8 cellular contexts compared by ENCODE assay signal in the genomic region with DNA sequence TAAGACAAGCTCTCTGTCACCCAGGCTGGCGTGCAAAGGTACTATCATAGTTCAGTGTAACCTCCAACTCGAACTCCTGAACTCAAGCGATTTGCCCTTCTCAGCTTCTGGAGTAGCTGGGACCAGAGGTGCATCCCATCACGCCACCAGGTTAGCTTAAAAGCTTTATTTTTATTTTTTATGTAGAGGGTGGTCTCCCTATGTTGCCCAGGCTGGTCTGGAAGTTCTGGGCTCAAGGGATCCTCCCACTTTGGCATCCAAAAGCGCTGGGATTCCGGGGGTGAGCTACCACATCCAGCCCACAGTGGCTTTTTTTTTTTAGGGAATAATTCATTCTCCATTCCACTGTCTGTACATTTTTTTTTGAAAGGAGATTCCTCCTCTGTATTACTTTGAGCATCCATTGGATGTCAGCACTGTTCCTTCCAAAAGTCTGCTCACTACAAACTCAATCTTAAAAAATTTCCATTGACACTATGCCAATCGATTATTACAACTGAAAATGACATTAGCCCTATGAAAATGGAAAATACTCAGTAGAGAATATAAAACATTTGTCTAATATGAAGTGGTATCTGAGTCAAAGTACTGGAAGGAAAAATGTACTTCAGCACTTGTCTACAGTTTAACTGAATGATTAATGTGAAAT. TPM values are rescaled to one million over a fixed set of nuclear protein-coding genes. Genes with fewer than 3 reads are reported as not detected.
DNase-seq lines count a peak whose midpoint lies in the region; ATAC-seq, FAIRE-seq and TF ChIP-seq lines count a peak whose summit lies in the region.

No MANE protein-coding gene starts in this region.

- WGBS in lung, 2 donors, result 54% methylated on average over 7 of the region's 7 CpGs
- 44 to 50% methylated on average over 7 of the region's 7 CpGs for WGBS in tibial nerve, 2 donors

- no peak for TF ChIP-seq EP300 in tibial nerve (IDR thresholded peaks at IDR 0.05)

- no peak for ATAC-seq in activated T-cell treated with anti-CD3 and anti-CD28 coated beads, Interleukin-2, amount 50 U/mL, for 72 hours (replicated peaks in 1 of 2)
- no peak for ATAC-seq in lung (ENCODE audit: insufficient read depth, low FRiP score)

- H3K4me1 Mint-ChIP-seq in activated T-cell treated with anti-CD3 and anti-CD28 coated beads, Interleukin-2, amount 50 U/mL, for 72 hours (ENCODE audit: low read depth), result peaks cover 53% of the 10 kb centered on the region

- H3K36me3 ChIP-seq in lung (ENCODE audit: control insufficient read depth in 2 of 2, insufficient read depth in 2 of 2, low read length in 2 of 2) (no peaks in the 10 kb centered on the region), tibial nerve (no peaks in the 10 kb centered on the region)

- peaks cover 17 to 19% of the 10 kb centered on the region in 2 donors for H3K36me3 Mint-ChIP-seq in activated T-cell treated with anti-CD3 and anti-CD28 coated beads, Interleukin-2, amount 50 U/mL, for 72 hours (ENCODE audit: insufficient read depth in 2 of 2)

- H3K4me1 ChIP-seq in lung (ENCODE audit: control insufficient read depth in 2 of 2, insufficient read depth in 2 of 2, low read length in 2 of 2) (peaks cover 8 to 10% of the 10 kb centered on the region in 2 donors), tibial nerve (peaks cover 0 to 72% (median 46%) of the 10 kb centered on the region in 4 donors)

- peak overlapping the region; percentile 97 for H3K27ac Mint-ChIP-seq in activated T-cell treated with anti-CD3 and anti-CD28 coated beads, Interleukin-2, amount 50 U/mL, for 72 hours

- peak overlapping the region; percentile 85 to 95 for H3K4me3 ChIP-seq in cardiac fibroblast (replicated peaks in 1 of 2; ENCODE audit: low read depth in 2 of 2, low read length in 2 of 2)
- no peak overlapping the region for H3K4me3 ChIP-seq in lung
- H3K4me3 ChIP-seq in tibial nerve, result peak overlapping the region in 3 of 4 donors; percentile 98 to 100 (median 99)

- TF ChIP-seq POLR2A in tibial nerve (IDR thresholded peaks at IDR 0.05), result no peak

- H3K27me3 Mint-ChIP-seq in activated T-cell treated with anti-CD3 and anti-CD28 coated beads, Interleukin-2, amount 50 U/mL, for 72 hours (ENCODE audit: low read depth), result no peaks in the 10 kb centered on the region

- no peaks in the 10 kb centered on the region for H3K27me3 ChIP-seq in lung (ENCODE audit: control insufficient read depth, insufficient read depth)
- H3K27me3 ChIP-seq in tibial nerve, result no peaks in the 10 kb centered on the region

- DNase-seq in activated T-cell treated with anti-CD3 and anti-CD28 coated beads, Interleukin-2, amount 50 U/mL, for 72 hours, result no peak
- DNase-seq in activated T-cell treated with anti-CD3 and anti-CD28 coated beads, Interleukin-2, amount 50 U/mL, for 48 hours, result no peak
- DNase-seq in NCI-H226 (peak; percentile 29), cardiac fibroblast (ENCODE audit: low read depth in 2 of 2) (peak; percentile 57 to 73), lung (ENCODE audit: low spot score) (no peak), tibial nerve (ENCODE audit: low spot score in 2 of 2) (no peak), frontal cortex (ENCODE audit: low spot score in 2 of 2) (no peak), NCI-H82 treated with DMSO at 0.1 percent for 48 hours (lab: John Stamatoyannopoulos, UW; ENCODE audit: unreplicated experiment) (no peak)

- no peak for FAIRE-seq in frontal cortex (lab: Jason Lieb, UNC)

- TF ChIP-seq CTCF in cardiac fibroblast (IDR thresholded peaks at IDR 0.05; ENCODE audit: low read depth, low read length) (peak; percentile 43), lung (IDR thresholded peaks at IDR 0.05; ENCODE audit: control extremely low read depth, extremely low read depth) (no peak), tibial nerve (IDR thresholded peaks at IDR 0.05) (peak; percentile 11 to 56 (median 27))

- H3K9me3 ChIP-seq in lung (ENCODE audit: control insufficient read depth in 2 of 2, insufficient read depth in 1 of 2, low read length in 1 of 2) (no peaks in the 10 kb centered on the region), tibial nerve (no peaks in the 10 kb centered on the region)

- H3K4me3 Mint-ChIP-seq in activated T-cell treated with anti-CD3 and anti-CD28 coated beads, Interleukin-2, amount 50 U/mL, for 72 hours, result peak overlapping the region; percentile 86 to 89

- H3K27ac ChIP-seq in lung (ENCODE audit: low read depth in 1 of 2, low read length in 1 of 2) (peak overlapping the region; percentile 83 to 97), tibial nerve (peak overlapping the region; percentile 99 to 100 (median 100))

- no peaks in the 10 kb centered on the region for H3K9me3 Mint-ChIP-seq in activated T-cell treated with anti-CD3 and anti-CD28 coated beads, Interleukin-2, amount 50 U/mL, for 72 hours

RNA-seq across cellular contexts. Expression of gene LPXN, which starts 1.3 kb away (rescaled TPM):
- total RNA-seq in activated T-cell treated with anti-CD3 and anti-CD28 coated beads, Interleukin-2, amount 50 U/mL, for 72 hours, result 100 to 1,000 TPM; 113 to 121 TPM
- total RNA-seq in lung (10 to 100 TPM in 1 of 2 donors, 1 to 10 TPM in 1; 9.3 to 31.3 TPM), tibial nerve (10 to 100 TPM; 10.3 to 13.2 (median 11.9) TPM), frontal cortex (2.4 TPM)
- 10 to 100 TPM; 20.4 to 35.0 TPM for polyA plus RNA-seq in lung

RNA-seq across cellular contexts. Expression of gene ZFP91, which starts 1.9 kb away (rescaled TPM):
- total RNA-seq in activated T-cell treated with anti-CD3 and anti-CD28 coated beads, Interleukin-2, amount 50 U/mL, for 72 hours, result 10 to 100 TPM; 43.4 to 48.4 TPM
- 10 to 100 TPM; 39.1 to 47.0 TPM for total RNA-seq in lung
- polyA plus RNA-seq in lung, result 10 to 100 TPM; 11.1 to 23.4 TPM
- 10 to 100 TPM; 45.0 to 47.7 (median 47.2) TPM for total RNA-seq in tibial nerve
- total RNA-seq in frontal cortex, result 47.3 TPM

RNA-seq across cellular contexts. Expression of gene CNTF, which starts 45.5 kb away (rescaled TPM):
- total RNA-seq in activated T-cell treated with anti-CD3 and anti-CD28 coated beads, Interleukin-2, amount 50 U/mL, for 72 hours, result 1 to 10 TPM; 4.5 to 5.0 TPM
- total RNA-seq in lung (1 to 10 TPM; 1.3 to 2.0 TPM), tibial nerve (100 to 1,000 TPM in 3 of 4 donors, 10 to 100 TPM in 1; 53.7 to 342 (median 305) TPM), frontal cortex (1.2 TPM)
- polyA plus RNA-seq in lung, result under 1 TPM; 0.28 to 0.80 TPM

Comparison
In these comparisons a context has a peak if more than half of its experiments do, and no peak if none do; other contexts are left out.
1. DNase-seq: peak in NCI-H226 (single experiment) and cardiac fibroblast (2 of 2); none in activated T-cell treated with anti-CD3 and anti-CD28 coated beads, Interleukin-2, amount 50 U/mL, for 72 hours (0 of 2), activated T-cell treated with anti-CD3 and anti-CD28 coated beads, Interleukin-2, amount 50 U/mL, for 48 hours (0 of 2), lung (single experiment), tibial nerve (0 of 2), frontal cortex (0 of 2) and NCI-H82 treated with DMSO at 0.1 percent for 48 hours (single experiment).
2. RNA of gene CNTF, which starts 45.5 kb away (total RNA-seq): 53.7 to 342 TPM in tibial nerve; 4.5 to 5.0 TPM in activated T-cell treated with anti-CD3 and anti-CD28 coated beads, Interleukin-2, amount 50 U/mL, for 72 hours, 1.3 to 2.0 TPM in lung and 1.2 TPM in frontal cortex (single experiment); every median in the first group is over 4 times any median in the second.